8 cellular contexts compared by ENCODE assay signal in genomic region chr14:68210729-68211299, GRCh38.
DNase-seq lines count a peak whose midpoint lies in the region; ATAC-seq and TF ChIP-seq lines count a peak whose summit lies in the region.

No MANE protein-coding gene starts in this region.

- CTCF ChIA-PET in Calu3 (lab: Charles Lee) = interaction anchor here (0.8 to 1.3 kb wide), 2 partner anchors 14 to 19 kb away, joined by 3 to 5 read pairs; no protein-coding TSS in a partner anchor

- H3K4me1 Mint-ChIP-seq in Calu3 (ENCODE audit: low read depth, unreplicated experiment) = peaks cover 21% of the 10 kb centered on the region

- TF ChIP-seq CTCF in Calu3 (IDR thresholded peaks at IDR 0.05; ENCODE audit: unreplicated experiment) = no peak
- TF ChIP-seq CTCF in epithelial cell of proximal tubule (conservative IDR thresholded peaks at IDR 0.05; ENCODE audit: low read depth, low read length) = no peak

- ATAC-seq in GM21360 (IDR thresholded peaks at IDR 0.05; ENCODE audit: unreplicated experiment) = peak; percentile 83

- intact Hi-C loops in Calu3 (cut with micrococcal nuclease; ENCODE audit: unreplicated experiment) = no loop called here

- H3K9me3 Mint-ChIP-seq in Calu3 (ENCODE audit: low read depth, unreplicated experiment) = no peaks in the 10 kb centered on the region

- H3K27ac Mint-ChIP-seq in Calu3 (ENCODE audit: unreplicated experiment) = peak overlapping the region; percentile 84

- H3K36me3 Mint-ChIP-seq in Calu3 (ENCODE audit: insufficient read depth, unreplicated experiment) = no peaks in the 10 kb centered on the region

- H3K27me3 Mint-ChIP-seq in Calu3 (ENCODE audit: unreplicated experiment) = no peaks in the 10 kb centered on the region

- H3K4me3 Mint-ChIP-seq in Calu3 (ENCODE audit: low read depth, unreplicated experiment) = peak overlapping the region; percentile 50

- BruUV-seq in Calu3 (replicated peaks; lab: Mats Ljungman, UMichigan) = no TSS peak

- peak; percentile 26 for DNase-seq in Calu3
- DNase-seq in HPDE6-E6E7 (ENCODE audit: extremely low spot score) = peak; percentile 43
- peak; percentile 52 for DNase-seq in activated CD4-positive, alpha-beta T cell treated with anti-CD3 and anti-CD28 coated beads for 48 hours
- peak; percentile 99 for DNase-seq in epithelial cell of proximal tubule (ENCODE audit: low read depth)
- DNase-seq in non-pigmented ciliary epithelial cell (ENCODE audit: low read depth) = peak; percentile 96
- no peak for DNase-seq in ureter (ENCODE audit: low spot score)
- no peak for DNase-seq in NCI-H524 treated with DMSO at 0.1 percent for 48 hours (lab: John Stamatoyannopoulos, UW)

- peak overlapping the region; percentile 27 for H3K4me3 ChIP-seq in epithelial cell of proximal tubule (ENCODE audit: low read depth, low read length)

Comparison
In these comparisons a context has a peak if more than half of its experiments do, and no peak if none do; other contexts are left out.
1. DNase-seq: peak in Calu3 (single experiment), HPDE6-E6E7 (single experiment), activated CD4-positive, alpha-beta T cell treated with anti-CD3 and anti-CD28 coated beads for 48 hours (single experiment), epithelial cell of proximal tubule (single experiment) and non-pigmented ciliary epithelial cell (single experiment); none in ureter (single experiment) and NCI-H524 treated with DMSO at 0.1 percent for 48 hours (single experiment).